In genomic region chr20:14470231-14470894, GRCh38 we compare ENCODE assay signal across 25 cellular contexts.
DNase-seq lines count a peak whose midpoint lies in the region; ATAC-seq, FAIRE-seq and TF ChIP-seq lines count a peak whose summit lies in the region.
"Had no signal": no experiment of that assay in that cellular context is flagged by ENCODE, and none has a peak within 500 bp of the region (broad histone marks: within the 10 kb centered on the region; RNA-seq: fewer than 3 reads in every experiment).

No MANE protein-coding gene starts in this region.

- H3K36me3 ChIP-seq in body of pancreas (replicated peaks in 1 of 2; ENCODE audit: insufficient read depth in 1 of 2, low read depth in 2 of 2) (no peaks in the 10 kb centered on the region), liver (ENCODE audit: control insufficient read depth in 4 of 4, insufficient read depth in 3 of 4, low read depth in 1 of 4, low read length in 3 of 4) (no peaks in the 10 kb centered on the region), small intestine (ENCODE audit: control insufficient read depth in 2 of 2, insufficient read depth in 2 of 2, low read length in 2 of 2) (no peaks in the 10 kb centered on the region)
- H3K36me3 ChIP-seq: adrenal gland, breast epithelium, thoracic aorta had no signal

- WGBS in body of pancreas, 2 donors = 28 to 35% methylated on average over 10 to 12 of the region's 12 CpGs
- WGBS in liver = 44% methylated on average over 12 of the region's 12 CpGs
- 29 to 61% (median 40%) methylated on average over 12 of the region's 12 CpGs for WGBS in small intestine, 3 donors

- H3K4me3 ChIP-seq in body of pancreas (no peak overlapping the region), liver (ENCODE audit: low read depth in 1 of 3, low read length in 3 of 3) (peak overlapping the region in 1 of 3 donors; percentile 47), small intestine (ENCODE audit: low read depth in 1 of 2, low read length in 2 of 2) (no peak overlapping the region)
- H3K4me3 ChIP-seq: adrenal gland, breast epithelium, skin epidermis, thoracic aorta had no signal

- TF ChIP-seq POLR2A in body of pancreas (IDR thresholded peaks at IDR 0.05) = no peak

- H3K27ac ChIP-seq in body of pancreas = no peak overlapping the region
- H3K27ac ChIP-seq in liver (ENCODE audit: low read depth in 1 of 2, low read length in 2 of 2) = peak overlapping the region in 1 of 2 donors; percentile 41
- H3K27ac ChIP-seq in small intestine (ENCODE audit: low read depth in 1 of 2, low read length in 1 of 2) = no peak overlapping the region
- H3K27ac ChIP-seq: adrenal gland, breast epithelium, skin epidermis, thoracic aorta had no signal

- intact Hi-C loops in body of pancreas (cut with DNase I) = no loop called here
- intact Hi-C loops in Right ventricle myocardium inferior (cut with DNase I) = no loop called here

- DNase-seq in H4 (ENCODE audit: low spot score) (peak; percentile 41), body of pancreas (peak; percentile 49 to 76 (median 70)), small intestine (peak; percentile 80), NCI-H2107 (lab: John Stamatoyannopoulos, UW) (no peak), Right ventricle myocardium inferior (ENCODE audit: missing footprints) (no peak)
- DNase-seq: activated CD4-positive, CD25-positive, alpha-beta regulatory T cell treated with anti-CD3 and anti-CD28 coated beads, Interleukin-2, amount 50 U/mL, for 72 hours; activated CD8-positive, alpha-beta T cell treated with anti-CD3 and anti-CD28 coated beads for 36 hours; activated gamma-delta T cell treated with Interleukin-2 at 50 U/mL for 16 hours; adrenal gland; CD4-positive, alpha-beta memory T cell; DMS79; glutamatergic neuron; NCI-H1417 treated with DMSO at 0.1 percent for 48 hours; NCI-H774; PC-3; SHP77 treated with DMSO at 0.1 percent for 48 hours; stimulated activated naive CD4-positive, alpha-beta T cell had no signal

- no peak overlapping the region for H3K9ac ChIP-seq in liver (ENCODE audit: low read depth in 1 of 2, low read length in 2 of 2)

- H3K9me3 ChIP-seq in body of pancreas (no peaks in the 10 kb centered on the region), liver (ENCODE audit: control insufficient read depth in 4 of 4, low read length in 3 of 4) (peaks cover 0 to 1% (median 0%) of the 10 kb centered on the region in 4 donors), small intestine (ENCODE audit: control insufficient read depth, low read depth) (no peaks in the 10 kb centered on the region)
- H3K9me3 ChIP-seq: adrenal gland, breast epithelium had no signal

- H3K4me1 ChIP-seq in body of pancreas = peaks cover 5% of the 10 kb centered on the region
- H3K4me1 ChIP-seq in liver (ENCODE audit: control insufficient read depth in 4 of 4, insufficient read depth in 4 of 4, low read length in 3 of 4) = peaks cover 3 to 11% (median 8%) of the 10 kb centered on the region in 4 donors
- peaks cover 0 to 3% of the 10 kb centered on the region in 2 donors for H3K4me1 ChIP-seq in small intestine (ENCODE audit: control insufficient read depth in 2 of 2, insufficient read depth in 1 of 2, low read depth in 1 of 2, low read length in 1 of 2)
- H3K4me1 ChIP-seq: adrenal gland, breast epithelium had no signal

- TF ChIP-seq CTCF in body of pancreas (IDR thresholded peaks at IDR 0.05) (no peak), liver (IDR thresholded peaks at IDR 0.05; ENCODE audit: low read depth, low read length, missing input control) (no peak)

- FAIRE-seq in small intestine (lab: Jason Lieb, UNC) = no peak
- FAIRE-seq: GM12891, GM19239 had no signal

- peak; percentile 64 for ATAC-seq in body of pancreas
- ATAC-seq in Right ventricle myocardium inferior = no peak
- ATAC-seq in activated CD4-positive, CD25-positive, alpha-beta regulatory T cell treated with anti-CD3 and anti-CD28 coated beads, Interleukin-2, amount 50 U/mL, for 24 hours = no peak
- ATAC-seq: activated CD8-positive, alpha-beta T cell treated with anti-CD3 and anti-CD28 coated beads for 36 hours; natural killer cell treated with Interleukin-12 subunit alpha and Interleukin-12 subunit beta and Interleukin-15 and Interleukin-18, amount 100 ng/mL, for 72 hours; PC-3 had no signal

- no peaks in the 10 kb centered on the region for H3K27me3 ChIP-seq in body of pancreas
- no peaks in the 10 kb centered on the region for H3K27me3 ChIP-seq in liver (ENCODE audit: control insufficient read depth in 4 of 4, insufficient read depth in 4 of 4, low read length in 3 of 4)
- H3K27me3 ChIP-seq in small intestine (ENCODE audit: control insufficient read depth in 2 of 2, insufficient read depth in 2 of 2, low read length in 2 of 2) = no peaks in the 10 kb centered on the region
- H3K27me3 ChIP-seq: adrenal gland, breast epithelium had no signal

- TF ChIP-seq RAD21 in liver (IDR thresholded peaks at IDR 0.05) = peak; percentile 57 to 70

TF ChIP-seq in liver, 16 proteins besides CTCF, POLR2A, EP300 and RAD21:
- TF ChIP-seq FOXA1 (IDR thresholded peaks at IDR 0.05) = peak; percentile 86
- no peak for TF ChIP-seq TAF1 (conservative IDR thresholded peaks at IDR 0.05)
- no peak for TF ChIP-seq EGR1 (IDR thresholded peaks at IDR 0.05; ENCODE audit: low read depth in 2 of 2)
- peak; percentile 89 for TF ChIP-seq YY1 (IDR thresholded peaks at IDR 0.05)
- peak; percentile 77 to 84 for TF ChIP-seq RXRA (IDR thresholded peaks at IDR 0.05)
- TF ChIP-seq HNF4G (IDR thresholded peaks at IDR 0.05) = peak; percentile 87
- peak; percentile 43 for TF ChIP-seq REST (IDR thresholded peaks at IDR 0.05)
- peak; percentile 93 for TF ChIP-seq FOXA2 (IDR thresholded peaks at IDR 0.05)
- TF ChIP-seq NR2F2 (IDR thresholded peaks at IDR 0.05) = no peak
- TF ChIP-seq JUND (IDR thresholded peaks at IDR 0.05) = peak; percentile 45 to 73
- TF ChIP-seq HNF4A (conservative IDR thresholded peaks at IDR 0.05) = peak; percentile 89 to 93
- TF ChIP-seq GABPA (IDR thresholded peaks at IDR 0.05 in 1 of 2, conservative IDR thresholded peaks at IDR 0.05 in 1 of 2) = no peak
- TF ChIP-seq, protein P1, sequence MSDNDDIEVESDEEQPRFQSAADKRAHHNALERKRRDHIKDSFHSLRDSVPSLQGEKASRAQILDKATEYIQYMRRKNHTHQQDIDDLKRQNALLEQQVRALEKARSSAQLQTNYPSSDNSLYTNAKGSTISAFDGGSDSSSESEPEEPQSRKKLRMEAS (IDR thresholded peaks at IDR 0.05) = peak; percentile 39
- TF ChIP-seq SP1 (IDR thresholded peaks at IDR 0.05) = peak; percentile 93
- TF ChIP-seq, protein P2, sequence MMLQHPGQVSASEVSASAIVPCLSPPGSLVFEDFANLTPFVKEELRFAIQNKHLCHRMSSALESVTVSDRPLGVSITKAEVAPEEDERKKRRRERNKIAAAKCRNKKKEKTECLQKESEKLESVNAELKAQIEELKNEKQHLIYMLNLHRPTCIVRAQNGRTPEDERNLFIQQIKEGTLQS (IDR thresholded peaks at IDR 0.05) = no peak
- TF ChIP-seq, protein P3, sequence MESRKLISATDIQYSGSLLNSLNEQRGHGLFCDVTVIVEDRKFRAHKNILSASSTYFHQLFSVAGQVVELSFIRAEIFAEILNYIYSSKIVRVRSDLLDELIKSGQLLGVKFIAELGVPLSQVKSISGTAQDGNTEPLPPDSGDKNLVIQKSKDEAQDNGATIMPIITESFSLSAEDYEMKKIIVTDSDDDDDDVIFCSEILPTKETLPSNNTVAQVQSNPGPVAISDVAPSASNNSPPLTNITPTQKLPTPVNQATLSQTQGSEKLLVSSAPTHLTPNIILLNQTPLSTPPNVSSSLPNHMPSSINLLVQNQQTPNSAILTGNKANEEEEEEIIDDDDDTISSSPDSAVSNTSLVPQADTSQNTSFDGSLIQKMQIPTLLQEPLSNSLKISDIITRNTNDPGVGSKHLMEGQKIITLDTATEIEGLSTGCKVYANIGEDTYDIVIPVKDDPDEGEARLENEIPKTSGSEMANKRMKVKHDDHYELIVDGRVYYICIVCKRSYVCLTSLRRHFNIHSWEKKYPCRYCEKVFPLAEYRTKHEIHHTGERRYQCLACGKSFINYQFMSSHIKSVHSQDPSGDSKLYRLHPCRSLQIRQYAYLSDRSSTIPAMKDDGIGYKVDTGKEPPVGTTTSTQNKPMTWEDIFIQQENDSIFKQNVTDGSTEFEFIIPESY (IDR thresholded peaks at IDR 0.05) = peak; percentile 31

Comparison
In these comparisons a context has a peak if more than half of its experiments do, and no peak if none do; other contexts are left out.
1. DNase-seq: peak in H4 (single experiment), body of pancreas (4 of 4) and small intestine (single experiment); none in NCI-H2107 (single experiment) and Right ventricle myocardium inferior (single experiment).